In genomic region chr6:27293436-27294152, GRCh38 we compare ENCODE assay signal across 10 cellular contexts. TPM values are rescaled to one million over a fixed set of nuclear protein-coding genes. Genes with fewer than 3 reads are reported as not detected.
DNase-seq lines count a peak whose midpoint lies in the region; ATAC-seq, FAIRE-seq and TF ChIP-seq lines count a peak whose summit lies in the region.
"Had no signal": no experiment of that assay in that cellular context is flagged by ENCODE, and none has a peak within 500 bp of the region (broad histone marks: within the 10 kb centered on the region; RNA-seq: fewer than 3 reads in every experiment).

No MANE protein-coding gene starts in this region.

- peak; percentile 58 for FAIRE-seq in G401.6 (lab: Jason Lieb, UNC)

- H3K4me3 ChIP-seq in brain microvascular endothelial cell (ENCODE audit: low read depth, low read length): peak overlapping the region; percentile 33

- in situ Hi-C loops in brain microvascular endothelial cell (cut with HindIII; ENCODE audit: low pct_ligation_motif_present, low sequenced_read_pairs): no loop called here

- H3K36me3 ChIP-seq in brain microvascular endothelial cell (replicated peaks): no peaks in the 10 kb centered on the region

- no peak for ATAC-seq in GM18502 (IDR thresholded peaks at IDR 0.05; ENCODE audit: poor library complexity, unreplicated experiment)
- no peak for ATAC-seq in HG03039 (IDR thresholded peaks at IDR 0.05; ENCODE audit: unreplicated experiment)
- ATAC-seq: activated CD8-positive, alpha-beta T cell treated with anti-CD3 and anti-CD28 coated beads, Interleukin-2, amount 10 ng/mL, durations not matched to agents 7 days and 5 days had no signal

- DNase-seq in NCI-H1105 treated with DMSO at 0.1 percent for 48 hours (lab: John Stamatoyannopoulos, UW): peak; percentile 70
- peak; percentile 75 for DNase-seq in brain microvascular endothelial cell
- DNase-seq in myocyte (ENCODE audit: low read depth): peak; percentile 43
- DNase-seq in NCI-H526 treated with DMSO at 0.1 percent for 48 hours (lab: John Stamatoyannopoulos, UW): no peak
- DNase-seq in amygdala (lab: John Stamatoyannopoulos, UW): no peak
- DNase-seq: activated CD8-positive, alpha-beta T cell treated with anti-CD3 and anti-CD28 coated beads, Interleukin-2, amount 10 ng/mL, durations not matched to agents 7 days and 5 days; occipital lobe had no signal

- TF ChIP-seq CTCF in brain microvascular endothelial cell (IDR thresholded peaks at IDR 0.05; ENCODE audit: low read depth, low read length, missing control alignments): no peak

- no peak overlapping the region for H3K27ac ChIP-seq in brain microvascular endothelial cell

- H3K27me3 ChIP-seq in brain microvascular endothelial cell (replicated peaks): peaks cover 2% of the 10 kb centered on the region

RNA-seq across cellular contexts. Expression of gene POM121L2, which starts 18.5 kb away (rescaled TPM):
- not detected in 2 replicates for total RNA-seq in myocyte
- not detected for polyA plus RNA-seq in myocyte (2012)
- total RNA-seq: activated CD8-positive, alpha-beta T cell treated with anti-CD3 and anti-CD28 coated beads, Interleukin-2, amount 10 ng/mL, durations not matched to agents 7 days and 5 days; occipital lobe had no signal

RNA-seq across cellular contexts. Expression of gene PRSS16, which starts 46.1 kb away (rescaled TPM):
- total RNA-seq in myocyte: not detected in 2 replicates
- polyA plus RNA-seq in myocyte (2012): not detected
- total RNA-seq: occipital lobe had no signal

Comparison
In these comparisons a context has a peak if more than half of its experiments do, and no peak if none do; other contexts are left out.
1. DNase-seq: peak in NCI-H1105 treated with DMSO at 0.1 percent for 48 hours (single experiment), brain microvascular endothelial cell (single experiment) and myocyte (single experiment); none in NCI-H526 treated with DMSO at 0.1 percent for 48 hours (single experiment) and amygdala (0 of 56).